Comparison of ENCODE assay signal across 8 cellular contexts in the genomic region with DNA sequence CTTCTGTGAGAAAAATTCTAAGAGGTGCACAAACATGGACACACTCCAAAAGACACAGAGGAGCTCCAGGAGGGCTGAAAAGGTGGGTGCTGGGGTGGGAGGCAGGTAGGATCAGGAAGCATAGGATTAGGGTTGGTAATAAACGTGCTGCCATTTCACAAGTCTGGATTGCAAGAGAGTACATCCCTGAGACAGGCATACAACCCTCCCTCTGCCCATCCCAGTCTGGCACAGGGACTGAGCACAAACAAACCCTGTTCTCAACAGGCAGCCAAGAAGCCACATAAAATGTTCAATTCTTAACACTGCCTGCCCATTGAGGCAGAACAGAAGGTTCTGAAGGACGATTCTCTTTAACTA.
DNase-seq lines count a peak whose midpoint lies in the region; ATAC-seq and TF ChIP-seq lines count a peak whose summit lies in the region.

No MANE protein-coding gene starts in this region.

- H3K4me1 Mint-ChIP-seq in T-helper 2 cell treated with Interferon-gamma antibody and Interleukin-4, amounts not matched to agents 5 μg/mL and 100 μg/mL, for 36 hours (ENCODE audit: low read depth), result peaks cover 21% of the 10 kb centered on the region
- H3K4me1 Mint-ChIP-seq in activated naive CD8-positive, alpha-beta T cell treated with anti-CD3 and anti-CD28 coated beads, Interleukin-2, amount 50 U/mL, for 24 hours, result peaks cover 77% of the 10 kb centered on the region

- H3K27ac ChIP-seq in muscle layer of colon (ENCODE audit: low read depth, low read length), result peak overlapping the region; percentile 35

- no peak for DNase-seq in T-helper 2 cell treated with Interferon-gamma antibody and Interleukin-4, amounts not matched to agents 5 μg/mL and 100 μg/mL, for 36 hours (ENCODE audit: low spot score)
- DNase-seq in T-helper 2 cell (no peak), GM20000 (ENCODE audit: low spot score) (no peak), NCI-H69 (lab: John Stamatoyannopoulos, UW) (no peak), DMS 273 treated with DMSO at 0.1 percent for 48 hours (lab: John Stamatoyannopoulos, UW) (no peak)
- no peak for DNase-seq in activated naive CD8-positive, alpha-beta T cell treated with anti-CD3 and anti-CD28 coated beads, Interleukin-2, amount 50 U/mL, for 24 hours

- H3K4me3 Mint-ChIP-seq in T-helper 2 cell treated with Interferon-gamma antibody and Interleukin-4, amounts not matched to agents 5 μg/mL and 100 μg/mL, for 36 hours, result peak overlapping the region; percentile 66
- peak overlapping the region; percentile 72 for H3K4me3 Mint-ChIP-seq in activated naive CD8-positive, alpha-beta T cell treated with anti-CD3 and anti-CD28 coated beads, Interleukin-2, amount 50 U/mL, for 24 hours

- peak overlapping the region; percentile 87 for H3K27ac Mint-ChIP-seq in T-helper 2 cell treated with Interferon-gamma antibody and Interleukin-4, amounts not matched to agents 5 μg/mL and 100 μg/mL, for 36 hours
- peak overlapping the region; percentile 97 for H3K27ac Mint-ChIP-seq in activated naive CD8-positive, alpha-beta T cell treated with anti-CD3 and anti-CD28 coated beads, Interleukin-2, amount 50 U/mL, for 24 hours

- H3K36me3 Mint-ChIP-seq in T-helper 2 cell treated with Interferon-gamma antibody and Interleukin-4, amounts not matched to agents 5 μg/mL and 100 μg/mL, for 36 hours (ENCODE audit: low read depth), result no peaks in the 10 kb centered on the region
- peaks cover 11% of the 10 kb centered on the region for H3K36me3 Mint-ChIP-seq in activated naive CD8-positive, alpha-beta T cell treated with anti-CD3 and anti-CD28 coated beads, Interleukin-2, amount 50 U/mL, for 24 hours (ENCODE audit: low read depth)

- H3K9ac ChIP-seq in muscle layer of colon (ENCODE audit: low read length), result no peak overlapping the region

- peaks cover 14% of the 10 kb centered on the region for H3K4me1 ChIP-seq in muscle layer of colon (ENCODE audit: insufficient read depth, low read length)

- H3K27me3 ChIP-seq in muscle layer of colon (ENCODE audit: control insufficient read depth in 1 of 2, insufficient read depth in 2 of 2, low read length in 2 of 2), result no peaks in the 10 kb centered on the region

- no peak overlapping the region for H3K4me3 ChIP-seq in muscle layer of colon (ENCODE audit: low read depth in 1 of 2, low read length in 2 of 2)

- H3K36me3 ChIP-seq in muscle layer of colon (ENCODE audit: insufficient read depth, low read length), result no peaks in the 10 kb centered on the region

- TF ChIP-seq CTCF in GM20000 (IDR thresholded peaks at IDR 0.05; ENCODE audit: extremely low read depth, missing control alignments), result no peak

- no peaks in the 10 kb centered on the region for H3K27me3 Mint-ChIP-seq in T-helper 2 cell treated with Interferon-gamma antibody and Interleukin-4, amounts not matched to agents 5 μg/mL and 100 μg/mL, for 36 hours (ENCODE audit: low read depth)
- H3K27me3 Mint-ChIP-seq in activated naive CD8-positive, alpha-beta T cell treated with anti-CD3 and anti-CD28 coated beads, Interleukin-2, amount 50 U/mL, for 24 hours, result no peaks in the 10 kb centered on the region

- ATAC-seq in HG03066 (IDR thresholded peaks at IDR 0.05; ENCODE audit: low read depth, unreplicated experiment), result peak; percentile 35
- no peak for ATAC-seq in activated naive CD8-positive, alpha-beta T cell treated with anti-CD3 and anti-CD28 coated beads, Interleukin-2, amount 50 U/mL, for 24 hours

- no peaks in the 10 kb centered on the region for H3K9me3 Mint-ChIP-seq in T-helper 2 cell treated with Interferon-gamma antibody and Interleukin-4, amounts not matched to agents 5 μg/mL and 100 μg/mL, for 36 hours
- H3K9me3 Mint-ChIP-seq in activated naive CD8-positive, alpha-beta T cell treated with anti-CD3 and anti-CD28 coated beads, Interleukin-2, amount 50 U/mL, for 24 hours, result no peaks in the 10 kb centered on the region

- no peaks in the 10 kb centered on the region for H3K9me3 ChIP-seq in muscle layer of colon (ENCODE audit: low read length)
